ENCODE assay signal across 1 cellular context in genomic region chr18:44679056-44679911, GRCh38.
A peak's percentile ranks its signal among the peaks of the same experiment; 100 is the strongest.
TF ChIP-seq lines count a peak whose summit lies in the region.

No MANE protein-coding gene starts in this region.

TF ChIP-seq in HepG2, 621 proteins besides CTCF, POLR2A, EP300 and RAD21 (continued from another document and continues in another):
- TF ChIP-seq REST (IDR thresholded peaks at IDR 0.05; ENCODE audit: borderline replicate concordance in 1 of 2, low read depth in 1 of 2, low read length in 2 of 2): peak in 1 of 2 experiments; percentile 22; a peak in 1 of 4 replicates
- TF ChIP-seq ZNF547 (CRISPR knock-in tag; IDR thresholded peaks at IDR 0.05): 0 out of 2 replicates have a peak, but pooled peaks have one; percentile 40
- peak; percentile 39 for TF ChIP-seq AGO1 (IDR thresholded peaks at IDR 0.05; ENCODE audit: low read depth, low read length, poor library complexity, severe bottlenecking)
- TF ChIP-seq ZGPAT (CRISPR knock-in tag; IDR thresholded peaks at IDR 0.05): peak; percentile 35; the same call in 1 of the 2 replicates
- TF ChIP-seq MAFK (conservative IDR thresholded peaks at IDR 0.05 in 1 of 2, IDR thresholded peaks at IDR 0.05 in 1 of 2; ENCODE audit: low read length in 2 of 2): peak in 1 of 2 experiments; percentile 11; a peak in 1 of 4 replicates
- 0 out of 2 replicates have a peak, but pooled peaks have one; percentile 40 for TF ChIP-seq ERF (CRISPR knock-in tag; IDR thresholded peaks at IDR 0.05)
- peak; percentile 54 for TF ChIP-seq ZFY (CRISPR knock-in tag; IDR thresholded peaks at IDR 0.05)
- no peak for TF ChIP-seq FOXA1 (IDR thresholded peaks at IDR 0.05)
- TF ChIP-seq FOXA1 (CRISPR knock-in tag; IDR thresholded peaks at IDR 0.05): no peak
- no peak for TF ChIP-seq ELK4 (CRISPR knock-in tag; IDR thresholded peaks at IDR 0.05; ENCODE audit: borderline replicate concordance)
- no peak for TF ChIP-seq PRDM10 (CRISPR knock-in tag; IDR thresholded peaks at IDR 0.05; ENCODE audit: low read depth)
- TF ChIP-seq NAIF1 (CRISPR knock-in tag; IDR thresholded peaks at IDR 0.05; ENCODE audit: borderline replicate concordance): no peak
- TF ChIP-seq MIER2 (CRISPR knock-in tag; IDR thresholded peaks at IDR 0.05): no peak
- no peak for TF ChIP-seq ZMAT3 (CRISPR knock-in tag; conservative IDR thresholded peaks at IDR 0.05)
- 0 out of 2 replicates have a peak, but pooled peaks have one; percentile 32 for TF ChIP-seq MIXL1 (CRISPR knock-in tag; IDR thresholded peaks at IDR 0.05)
- TF ChIP-seq POGK (CRISPR knock-in tag; conservative IDR thresholded peaks at IDR 0.05): no peak; the same call in 1 of the 2 replicates
- TF ChIP-seq ZSCAN25 (CRISPR knock-in tag; IDR thresholded peaks at IDR 0.05): no peak
- no peak for TF ChIP-seq PHB2 (IDR thresholded peaks at IDR 0.05; ENCODE audit: partially characterized antibody)
- TF ChIP-seq HMGXB3 (CRISPR knock-in tag; IDR thresholded peaks at IDR 0.05; ENCODE audit: borderline replicate concordance): no peak
- TF ChIP-seq HMGXB4 (CRISPR knock-in tag; IDR thresholded peaks at IDR 0.05; ENCODE audit: borderline replicate concordance in 1 of 2, low read depth in 1 of 2): peak; percentile 81 to 92
- TF ChIP-seq NBN (conservative IDR thresholded peaks at IDR 0.05): no peak
- peak; percentile 29 for TF ChIP-seq CBX1 (IDR thresholded peaks at IDR 0.05; ENCODE audit: low read depth)
- 0 out of 2 replicates have a peak, but pooled peaks have one; percentile 13 for TF ChIP-seq MYC (CRISPR knock-in tag; IDR thresholded peaks at IDR 0.05; ENCODE audit: borderline replicate concordance)
- TF ChIP-seq UBTF (CRISPR knock-in tag; IDR thresholded peaks at IDR 0.05): peak; percentile 69; the same call in 1 of the 2 replicates
- no peak for TF ChIP-seq ZNF549 (CRISPR knock-in tag; IDR thresholded peaks at IDR 0.05)
- no peak for TF ChIP-seq SP140L (CRISPR knock-in tag; IDR thresholded peaks at IDR 0.05; ENCODE audit: borderline replicate concordance)
- no peak for TF ChIP-seq ZNF562 (CRISPR knock-in tag; IDR thresholded peaks at IDR 0.05; ENCODE audit: borderline replicate concordance)
- TF ChIP-seq SKIL (CRISPR knock-in tag; IDR thresholded peaks at IDR 0.05; ENCODE audit: borderline replicate concordance): no peak
- no peak for TF ChIP-seq SP2 (CRISPR knock-in tag; IDR thresholded peaks at IDR 0.05)
- no peak for TF ChIP-seq ZNF615 (CRISPR knock-in tag; IDR thresholded peaks at IDR 0.05; ENCODE audit: borderline replicate concordance)
- no peak for TF ChIP-seq ZFP62 (CRISPR knock-in tag; IDR thresholded peaks at IDR 0.05)
- TF ChIP-seq ZNF563 (CRISPR knock-in tag; IDR thresholded peaks at IDR 0.05): 0 out of 2 replicates have a peak, but pooled peaks have one; percentile 37
